8 cellular contexts compared by ENCODE assay signal in the genomic region with DNA sequence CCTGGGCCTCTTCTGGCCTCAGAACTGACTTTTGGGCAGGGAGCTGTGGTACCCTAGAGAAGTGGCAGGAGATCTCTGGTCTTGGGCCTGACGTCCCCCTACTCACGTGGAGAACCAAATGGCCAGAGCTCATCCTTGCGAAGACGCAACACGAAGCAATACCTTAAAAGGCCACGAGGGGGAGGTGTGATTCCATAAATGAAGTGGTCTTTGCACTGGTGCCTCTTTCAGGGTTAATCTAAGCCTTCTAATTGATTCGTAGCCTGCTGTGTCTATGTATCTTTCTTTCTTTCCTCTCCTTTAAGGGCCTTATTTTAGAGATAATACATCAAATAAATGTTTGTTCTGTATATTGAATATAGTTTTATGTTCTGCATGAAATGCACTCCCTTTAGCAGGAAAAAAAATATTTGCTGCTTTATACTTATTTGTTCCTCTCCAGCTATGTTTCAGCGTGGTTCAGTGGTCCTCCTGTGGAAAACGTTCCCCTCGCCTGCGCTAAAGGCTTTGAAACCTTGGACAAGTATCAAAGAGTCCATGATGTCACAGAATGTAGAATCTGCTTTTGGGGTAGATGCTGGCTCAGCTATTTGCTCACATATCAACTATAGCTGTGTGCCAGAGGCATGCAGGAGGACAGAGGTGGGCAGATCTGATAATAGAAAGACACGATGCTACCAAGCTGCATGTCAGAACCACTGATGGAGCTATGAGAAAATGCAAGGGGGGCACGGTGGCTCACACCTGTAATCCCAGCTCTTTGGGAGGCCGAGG.
A peak's percentile ranks its signal among the peaks of the same experiment; 100 is the strongest.
DNase-seq lines count a peak whose midpoint lies in the region; ATAC-seq lines count a peak whose summit lies in the region.

No MANE protein-coding gene starts in this region.

- no peak overlapping the region for H3K4me3 Mint-ChIP-seq in central memory CD8-positive, alpha-beta T cell

- peaks cover 24% of the 10 kb centered on the region for H3K27me3 Mint-ChIP-seq in central memory CD8-positive, alpha-beta T cell

- H3K4me1 Mint-ChIP-seq in central memory CD8-positive, alpha-beta T cell: no peaks in the 10 kb centered on the region

- H3K27ac Mint-ChIP-seq in central memory CD8-positive, alpha-beta T cell (ENCODE audit: low read depth): no peak overlapping the region

- H3K9me3 Mint-ChIP-seq in central memory CD8-positive, alpha-beta T cell: no peaks in the 10 kb centered on the region

- no peaks in the 10 kb centered on the region for H3K36me3 Mint-ChIP-seq in central memory CD8-positive, alpha-beta T cell (ENCODE audit: insufficient read depth)

- peak; percentile 89 for ATAC-seq in HG03066 (IDR thresholded peaks at IDR 0.05; ENCODE audit: low read depth, unreplicated experiment)
- peak; percentile 40 for ATAC-seq in central memory CD8-positive, alpha-beta T cell (replicated peaks; ENCODE audit: extremely low read depth, poor library complexity, severe bottlenecking)

- peak; percentile 69 for DNase-seq in activated gamma-delta T cell treated with Interleukin-2 at 50 U/mL for 16 hours
- no peak for DNase-seq in activated gamma-delta T cell (lab: John Stamatoyannopoulos, UW)
- DNase-seq in NCI-H2227 treated with DMSO at 0.1 percent for 48 hours (lab: John Stamatoyannopoulos, UW): peak; percentile 76
- peak; percentile 25 to 72 (median 44) for DNase-seq in activated CD4-positive, CD25-positive, alpha-beta regulatory T cell (lab: John Stamatoyannopoulos, UW)
- DNase-seq in central memory CD8-positive, alpha-beta T cell (ENCODE audit: low spot score in 2 of 2): peak; percentile 50 to 60
- DNase-seq in left kidney (ENCODE audit: low read depth, low spot score): peak; percentile 85
- DNase-seq in stimulated activated CD4-positive, alpha-beta T cell treated with anti-CD3 and anti-CD28 coated beads, Interleukin-4, amount 100 ng/mL, for 4 hours: peak; percentile 58 to 67
